Comparison of ENCODE assay signal across 8 cellular contexts in the genomic region with DNA sequence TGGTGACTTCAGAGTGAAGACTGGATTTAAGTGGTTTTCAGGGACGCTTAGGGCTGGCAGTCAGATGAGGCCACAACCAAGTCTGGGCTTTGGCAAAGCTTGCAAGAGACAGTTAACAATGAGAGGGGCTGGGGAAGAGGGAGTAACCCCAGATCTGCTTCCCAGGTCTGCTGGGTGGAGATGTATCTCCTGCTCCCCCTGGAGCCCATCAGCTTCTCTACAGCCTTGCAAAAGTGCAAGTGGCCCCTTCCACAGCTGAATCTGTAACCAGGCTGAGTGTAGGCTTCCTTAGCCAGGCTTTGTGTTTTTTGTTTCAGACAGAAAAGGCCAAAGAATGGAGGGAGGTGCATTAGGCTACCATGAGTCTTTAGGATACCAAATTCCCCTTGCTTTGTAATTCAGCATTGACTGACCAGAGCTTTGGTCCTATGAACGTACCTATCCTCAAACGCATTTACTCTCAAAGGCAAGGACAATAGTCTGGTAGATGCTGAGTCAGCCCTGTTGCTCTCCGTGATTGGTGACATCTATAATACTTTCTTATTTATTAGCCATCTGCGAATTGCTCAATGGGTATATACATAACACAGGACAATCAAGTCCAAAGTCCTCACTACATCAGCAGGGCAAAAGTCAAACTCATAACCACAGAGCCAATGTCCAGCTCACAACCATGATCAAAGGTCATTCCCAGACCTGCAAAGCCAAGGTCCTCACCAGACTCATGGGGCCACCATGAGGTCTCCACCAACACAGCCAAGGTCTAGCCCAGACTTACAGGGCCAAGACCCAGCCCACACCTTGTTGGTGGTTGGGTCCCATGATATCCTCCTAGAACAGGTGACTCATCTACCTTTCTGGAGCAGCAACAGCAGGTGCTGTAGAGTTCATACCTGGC. TPM values are rescaled to one million over a fixed set of nuclear protein-coding genes. Genes with fewer than 3 reads are reported as not detected.
DNase-seq lines count a peak whose midpoint lies in the region; ATAC-seq, FAIRE-seq and TF ChIP-seq lines count a peak whose summit lies in the region.
"Had no signal": no experiment of that assay in that cellular context is flagged by ENCODE, and none has a peak within 500 bp of the region (broad histone marks: within the 10 kb centered on the region; RNA-seq: fewer than 3 reads in every experiment).

No MANE protein-coding gene starts in this region.

- peak; percentile 88 for ATAC-seq in HepG2

- no peak overlapping the region for H2BK12ac ChIP-seq in trophoblast cell (ENCODE audit: low read length)

- 21% methylated on average over 5 of the region's 5 CpGs for WGBS in HepG2 (ENCODE audit: low lambda C conversion rate)
- no CpG with 5 or more reads among the region's 5 CpGs for WGBS in trophoblast cell (ENCODE audit: extremely low coverage, insufficient coverage, insufficient read length)

- H3K9ac ChIP-seq in HepG2 (ENCODE audit: insufficient read depth, low read depth, low read length) (peak overlapping the region; percentile 58), trophoblast cell (ENCODE audit: low read length) (no peak overlapping the region)

- no peak overlapping the region for H3K4ac ChIP-seq in trophoblast cell (ENCODE audit: low read depth, low read length)

- no peak overlapping the region for H2AFZ ChIP-seq in HepG2 (ENCODE audit: low read length)
- no peak overlapping the region for H2AFZ ChIP-seq in trophoblast cell (ENCODE audit: insufficient read depth, low read length, poor library complexity)

- in situ Hi-C loops in G401 (cut with HindIII; ENCODE audit: low sequenced_read_pairs) (no loop called here), HepG2 (cut with HindIII; ENCODE audit: extremely low pct_ligation_motif_present, low pct_unique_long_range_greater_than_20kb) (no loop called here)

- H3K79me1 ChIP-seq in trophoblast cell (ENCODE audit: low read length), result no peaks in the 10 kb centered on the region

- BruUV-seq in HepG2 (replicated peaks; lab: Mats Ljungman, UMichigan), result TSS peak; percentile 92

- POLR2A ChIA-PET in HepG2 (lab: Yijun Ruan, JAX), result interaction anchor here (0.7 to 3.7 kb wide), 17 partner anchors 10 to 174 kb away, joined by 3 to 35 read pairs (median 4); a partner anchor contains a TSS

- no peak overlapping the region for H2BK120ac ChIP-seq in trophoblast cell (ENCODE audit: insufficient read depth, low read length, poor library complexity)

- no peak overlapping the region for H3K18ac ChIP-seq in trophoblast cell (ENCODE audit: low read length)

- H2BK5ac ChIP-seq in trophoblast cell (ENCODE audit: low read depth, low read length, poor library complexity), result no peak overlapping the region

- intact Hi-C loops in HepG2 (cut with micrococcal nuclease; ENCODE audit: unreplicated experiment), result loop anchor here (2.0 kb wide), 1 partner anchor 45 kb away; no protein-coding TSS in a partner anchor

- no peaks in the 10 kb centered on the region for H3K79me2 ChIP-seq in HepG2 (ENCODE audit: insufficient read depth, low read length)
- H3K79me2 ChIP-seq in trophoblast cell (ENCODE audit: control insufficient read depth, insufficient read depth, low read length, poor library complexity), result no peaks in the 10 kb centered on the region

- TF ChIP-seq RAD21 in HepG2 (CRISPR knock-in tag; IDR thresholded peaks at IDR 0.05), result no peak; the same call in 1 of the 2 replicates

- DNase-seq in G401 (ENCODE audit: low spot score) (peak; percentile 21), Kasumi-1 (lab: John Stamatoyannopoulos, UW) (peak; percentile 65 to 66), amniotic epithelial cell (ENCODE audit: low read depth) (peak; percentile 44), HepG2 (ENCODE audit: low spot score) (peak; percentile 91), ureter (ENCODE audit: low spot score) (no peak), NCI-H2029 treated with DMSO at 0.1 percent for 48 hours (lab: John Stamatoyannopoulos, UW) (no peak), trophoblast cell (no peak)
- DNase-seq: stimulated activated naive B cell treated with anti-CD40 and anti-IgM and Interleukin-4, amounts not matched to agents 10 μg/mL and 1 μg/mL and 100 μg/mL, for 72 hours had no signal

- TF ChIP-seq CTCF in HepG2 (CRISPR knock-in tag; IDR thresholded peaks at IDR 0.05), result peak; percentile 77

- peak; percentile 81 for FAIRE-seq in HepG2 (lab: Jason Lieb, UNC)

- H4K8ac ChIP-seq in trophoblast cell (ENCODE audit: low read depth, low read length), result no peak overlapping the region

- H4K91ac ChIP-seq in trophoblast cell (ENCODE audit: low read depth, low read length), result no peak overlapping the region

- no peak overlapping the region for H2AK5ac ChIP-seq in trophoblast cell (ENCODE audit: low read length)

- H3K36me3 ChIP-seq in HepG2 (replicated peaks in 1 of 2; ENCODE audit: control insufficient read depth in 1 of 2, insufficient read depth in 2 of 2, low read length in 2 of 2) (no peaks in the 10 kb centered on the region), trophoblast cell (ENCODE audit: control insufficient read depth in 1 of 2, insufficient read depth in 2 of 2, low read length in 2 of 2) (no peaks in the 10 kb centered on the region)

- H3K4me1 ChIP-seq in HepG2 (ENCODE audit: insufficient read depth, low read length) (peaks cover 29% of the 10 kb centered on the region), trophoblast cell (ENCODE audit: control insufficient read depth in 1 of 2, insufficient read depth in 2 of 2, low read length in 2 of 2) (peaks cover 0 to 3% of the 10 kb centered on the region in 2 experiments)

- CTCF ChIA-PET in HepG2 (lab: Yijun Ruan, JAX; ENCODE audit: low intra/inter-chr PET ratio, low total read pairs), result interaction anchor here (0.9 kb wide), 1 partner anchor 12 kb away, joined by 3 read pairs; no protein-coding TSS in a partner anchor

- H3K9me3 ChIP-seq in HepG2 (ENCODE audit: low read length) (no peaks in the 10 kb centered on the region), trophoblast cell (ENCODE audit: insufficient read depth, low read depth, low read length) (no peaks in the 10 kb centered on the region)

- no peaks in the 10 kb centered on the region for H4K20me1 ChIP-seq in HepG2 (ENCODE audit: insufficient read depth, low read length)

- no peak overlapping the region for H3K14ac ChIP-seq in trophoblast cell (ENCODE audit: low read length)

- no peak overlapping the region for H3K23ac ChIP-seq in trophoblast cell (ENCODE audit: low read length)

- TF ChIP-seq EP300 in HepG2 (IDR thresholded peaks at IDR 0.05; ENCODE audit: low read depth in 2 of 2, low read length in 2 of 2), result peak; percentile 80 to 92; a peak in 3 of 4 replicates
- peak; percentile 76 for TF ChIP-seq EP300 in HepG2 (CRISPR knock-in tag; IDR thresholded peaks at IDR 0.05; ENCODE audit: borderline replicate concordance)

- no peak for TF ChIP-seq POLR2A in HepG2 (IDR thresholded peaks at IDR 0.05; ENCODE audit: insufficient read depth in 1 of 2, low read depth in 2 of 2, low read length in 2 of 2)

- H3K4me3 ChIP-seq in HepG2 (replicated peaks in 1 of 3; ENCODE audit: insufficient read depth in 1 of 3, low read depth in 2 of 3, low read length in 3 of 3) (peak overlapping the region in 1 of 3 experiments; percentile 18; a peak in 1 of 6 replicates), trophoblast cell (ENCODE audit: low read depth, low read length) (no peak overlapping the region)

- peak overlapping the region; percentile 60 for H3K4me2 ChIP-seq in HepG2 (ENCODE audit: low read depth, low read length)
- H3K4me2 ChIP-seq in trophoblast cell (ENCODE audit: low read length), result no peak overlapping the region

- H3K27ac ChIP-seq in HepG2 (ENCODE audit: extremely low read length, insufficient read depth, low read length), result peak overlapping the region; percentile 87
- H3K27ac ChIP-seq in trophoblast cell (ENCODE audit: low read depth, low read length), result no peak overlapping the region

- H4K12ac ChIP-seq in trophoblast cell (ENCODE audit: low read depth, low read length), result no peak overlapping the region

- no peaks in the 10 kb centered on the region for H3K27me3 ChIP-seq in HepG2 (ENCODE audit: control insufficient read depth in 1 of 2, insufficient read depth in 2 of 2, low read length in 2 of 2)
- no peaks in the 10 kb centered on the region for H3K27me3 ChIP-seq in trophoblast cell (ENCODE audit: insufficient read depth, low read length)

RNA-seq across cellular contexts. Expression of a gene that starts 17.1 kb away (rescaled TPM):
- 1.4 and 3.3 TPM in 2 replicates for total RNA-seq in G401 (2014; rRNA removed; shearing (Covaris generic))
- total RNA-seq in HepG2 (2016; rRNA removed; fragmentation: Illumina TruSeq; extraction: Trizol), result 0.22 TPM in 1 of 2 replicates, not detected in the other
- not detected in 2 replicates for total RNA-seq in HepG2 (2016; cell fraction: cytosol; rRNA removed; fragmentation: Illumina TruSeq; extraction: Trizol; ENCODE audit: low read depth)
- 0.19 TPM in 1 of 2 replicates, not detected in the other for total RNA-seq in HepG2 (2016; cell fraction: insoluble cytoplasmic fraction; rRNA removed; fragmentation: Illumina TruSeq; extraction: Trizol)
- total RNA-seq in HepG2 (2016; cell fraction: membrane; rRNA removed; fragmentation: Illumina TruSeq; extraction: Trizol), result 0.31 and 0.34 TPM in 2 replicates
- total RNA-seq in HepG2 (2016; cell fraction: nucleus; rRNA removed; fragmentation: Illumina TruSeq; extraction: Trizol), result not detected in 2 replicates
- polyA plus RNA-seq in HepG2 (2011; rRNA removed), result 0.51 and 0.68 TPM in 2 replicates
- polyA plus RNA-seq in HepG2 (2011; cell fraction: cytosol; rRNA removed), result 0.09 and 0.26 TPM in 2 replicates
- 1.6 and 2.5 TPM in 2 replicates for polyA plus RNA-seq in HepG2 (2011; cell fraction: nucleus; rRNA removed)
- polyA plus RNA-seq in HepG2 (2012), result 0.43 and 0.89 TPM in 2 replicates
- polyA plus RNA-seq in HepG2 (2016; cell fraction: cytosol; fragmentation: Illumina TruSeq; extraction: Trizol; ENCODE audit: low read depth), result 0.42 TPM in 1 of 2 replicates, not detected in the other
- polyA plus RNA-seq in HepG2 (2016; cell fraction: insoluble cytoplasmic fraction; fragmentation: Illumina TruSeq; extraction: Trizol; ENCODE audit: low read depth), result 0.41 TPM in 1 of 2 replicates, not detected in the other
- polyA plus RNA-seq in HepG2 (2016; cell fraction: membrane; fragmentation: Illumina TruSeq; extraction: Trizol; ENCODE audit: low read depth), result 0.27 and 0.39 TPM in 2 replicates
- polyA plus RNA-seq in HepG2 (2016; cell fraction: nucleus; fragmentation: Illumina TruSeq; extraction: Trizol; ENCODE audit: insufficient read depth, low read depth), result not detected in 2 replicates
- polyA minus RNA-seq in HepG2 (2011; rRNA and poly(A)+ RNA removed; ENCODE audit: low replicate concordance), result 0.30 TPM in 1 of 2 replicates, not detected in the other
- polyA minus RNA-seq in HepG2 (2011; cell fraction: cytosol; rRNA and poly(A)+ RNA removed), result not detected in 2 replicates
- 1.4 and 2.0 TPM in 2 replicates for polyA minus RNA-seq in HepG2 (2011; cell fraction: nucleus; rRNA and poly(A)+ RNA removed)
- total RNA-seq in ureter, result 1.2 TPM
- polyA plus RNA-seq in trophoblast cell (2013), result 0.81 and 1.0 TPM in 2 replicates

RNA-seq across cellular contexts. Expression of a gene that starts 48.4 kb away (rescaled TPM):
- 239 and 240 TPM in 2 replicates for total RNA-seq in G401 (2014; rRNA removed; shearing (Covaris generic))
- total RNA-seq in HepG2 (2016; rRNA removed; fragmentation: Illumina TruSeq; extraction: Trizol) (253 and 379 TPM in 2 replicates), ureter (182 TPM)
- 47.7 and 48.6 TPM in 2 replicates for total RNA-seq in HepG2 (2016; cell fraction: cytosol; rRNA removed; fragmentation: Illumina TruSeq; extraction: Trizol; ENCODE audit: low read depth)
- 250 and 416 TPM in 2 replicates for total RNA-seq in HepG2 (2016; cell fraction: insoluble cytoplasmic fraction; rRNA removed; fragmentation: Illumina TruSeq; extraction: Trizol)
- 136 and 157 TPM in 2 replicates for total RNA-seq in HepG2 (2016; cell fraction: membrane; rRNA removed; fragmentation: Illumina TruSeq; extraction: Trizol)
- 98.8 and 101 TPM in 2 replicates for total RNA-seq in HepG2 (2016; cell fraction: nucleus; rRNA removed; fragmentation: Illumina TruSeq; extraction: Trizol)
- 175 and 222 TPM in 2 replicates for polyA plus RNA-seq in HepG2 (2011; rRNA removed)
- 84.7 and 175 TPM in 2 replicates for polyA plus RNA-seq in HepG2 (2011; cell fraction: cytosol; rRNA removed)
- polyA plus RNA-seq in HepG2 (2011; cell fraction: nucleus; rRNA removed), result 20.5 and 47.2 TPM in 2 replicates
- 196 and 210 TPM in 2 replicates for polyA plus RNA-seq in HepG2 (2012)
- polyA plus RNA-seq in HepG2 (2016; cell fraction: cytosol; fragmentation: Illumina TruSeq; extraction: Trizol; ENCODE audit: low read depth), result 58.2 and 60.2 TPM in 2 replicates
- polyA plus RNA-seq in HepG2 (2016; cell fraction: insoluble cytoplasmic fraction; fragmentation: Illumina TruSeq; extraction: Trizol; ENCODE audit: low read depth), result 380 and 413 TPM in 2 replicates
- polyA plus RNA-seq in HepG2 (2016; cell fraction: membrane; fragmentation: Illumina TruSeq; extraction: Trizol; ENCODE audit: low read depth), result 121 and 132 TPM in 2 replicates
- 141 TPM in 2 replicates for polyA plus RNA-seq in HepG2 (2016; cell fraction: nucleus; fragmentation: Illumina TruSeq; extraction: Trizol; ENCODE audit: insufficient read depth, low read depth)
- 17.0 and 26.1 TPM in 2 replicates for polyA minus RNA-seq in HepG2 (2011; rRNA and poly(A)+ RNA removed; ENCODE audit: low replicate concordance)
- 99.1 and 123 TPM in 2 replicates for polyA minus RNA-seq in HepG2 (2011; cell fraction: cytosol; rRNA and poly(A)+ RNA removed)
- 38.9 and 61.0 TPM in 2 replicates for polyA minus RNA-seq in HepG2 (2011; cell fraction: nucleus; rRNA and poly(A)+ RNA removed)
- polyA plus RNA-seq in trophoblast cell (2013), result 291 and 298 TPM in 2 replicates

RNA-seq across cellular contexts. Expression of a gene that starts 53.3 kb away (rescaled TPM):
- total RNA-seq in G401 (2014; rRNA removed; shearing (Covaris generic)), result not detected in 2 replicates
- total RNA-seq in HepG2 (2016; rRNA removed; fragmentation: Illumina TruSeq; extraction: Trizol), result 1.1 TPM in 2 replicates
- 0.62 and 2.0 TPM in 2 replicates for total RNA-seq in HepG2 (2016; cell fraction: cytosol; rRNA removed; fragmentation: Illumina TruSeq; extraction: Trizol; ENCODE audit: low read depth)
- total RNA-seq in HepG2 (2016; cell fraction: insoluble cytoplasmic fraction; rRNA removed; fragmentation: Illumina TruSeq; extraction: Trizol), result 0.64 and 0.71 TPM in 2 replicates
- total RNA-seq in HepG2 (2016; cell fraction: membrane; rRNA removed; fragmentation: Illumina TruSeq; extraction: Trizol), result 1.1 and 1.2 TPM in 2 replicates
- total RNA-seq in HepG2 (2016; cell fraction: nucleus; rRNA removed; fragmentation: Illumina TruSeq; extraction: Trizol), result 1.1 and 2.7 TPM in 2 replicates
- polyA plus RNA-seq in HepG2 (2011; rRNA removed), result 1.9 and 2.6 TPM in 2 replicates
- 0.87 and 1.3 TPM in 2 replicates for polyA plus RNA-seq in HepG2 (2011; cell fraction: cytosol; rRNA removed)
- polyA plus RNA-seq in HepG2 (2011; cell fraction: nucleus; rRNA removed), result 1.9 and 2.1 TPM in 2 replicates
- 1.4 and 1.8 TPM in 2 replicates for polyA plus RNA-seq in HepG2 (2012)
- polyA plus RNA-seq in HepG2 (2016; cell fraction: cytosol; fragmentation: Illumina TruSeq; extraction: Trizol; ENCODE audit: low read depth), result 0.19 and 0.42 TPM in 2 replicates
- 0.44 and 0.74 TPM in 2 replicates for polyA plus RNA-seq in HepG2 (2016; cell fraction: insoluble cytoplasmic fraction; fragmentation: Illumina TruSeq; extraction: Trizol; ENCODE audit: low read depth)
- polyA plus RNA-seq in HepG2 (2016; cell fraction: membrane; fragmentation: Illumina TruSeq; extraction: Trizol; ENCODE audit: low read depth), result 0.29 and 0.34 TPM in 2 replicates
- polyA plus RNA-seq in HepG2 (2016; cell fraction: nucleus; fragmentation: Illumina TruSeq; extraction: Trizol; ENCODE audit: insufficient read depth, low read depth), result 0.83 and 1.5 TPM in 2 replicates
- polyA minus RNA-seq in HepG2 (2011; rRNA and poly(A)+ RNA removed; ENCODE audit: low replicate concordance), result 0.05 and 6.0 TPM in 2 replicates
- polyA minus RNA-seq in HepG2 (2011; cell fraction: cytosol; rRNA and poly(A)+ RNA removed), result 3.0 and 3.5 TPM in 2 replicates
- polyA minus RNA-seq in HepG2 (2011; cell fraction: nucleus; rRNA and poly(A)+ RNA removed), result 3.5 and 6.0 TPM in 2 replicates
- total RNA-seq in ureter, result 17.2 TPM
- polyA plus RNA-seq in trophoblast cell (2013), result 44.4 and 51.3 TPM in 2 replicates

RNA-seq across cellular contexts. Expression of a gene that starts 53.3 kb away (rescaled TPM):
- not detected in 2 replicates for total RNA-seq in G401 (2014; rRNA removed; shearing (Covaris generic))
- not detected in 2 replicates for total RNA-seq in HepG2 (2016; rRNA removed; fragmentation: Illumina TruSeq; extraction: Trizol)
- not detected in 2 replicates for total RNA-seq in HepG2 (2016; cell fraction: cytosol; rRNA removed; fragmentation: Illumina TruSeq; extraction: Trizol; ENCODE audit: low read depth)
- total RNA-seq in HepG2 (2016; cell fraction: insoluble cytoplasmic fraction; rRNA removed; fragmentation: Illumina TruSeq; extraction: Trizol), result not detected in 2 replicates
- total RNA-seq in HepG2 (2016; cell fraction: membrane; rRNA removed; fragmentation: Illumina TruSeq; extraction: Trizol), result not detected in 2 replicates
- total RNA-seq in HepG2 (2016; cell fraction: nucleus; rRNA removed; fragmentation: Illumina TruSeq; extraction: Trizol), result 0.62 TPM in 1 of 2 replicates, not detected in the other
- 0.04 and 0.26 TPM in 2 replicates for polyA plus RNA-seq in HepG2 (2011; rRNA removed)
- polyA plus RNA-seq in HepG2 (2011; cell fraction: cytosol; rRNA removed), result 0.08 TPM in 2 replicates
- 0.74 and 1.2 TPM in 2 replicates for polyA plus RNA-seq in HepG2 (2011; cell fraction: nucleus; rRNA removed)
- polyA plus RNA-seq in HepG2 (2012), result not detected in 2 replicates
- polyA plus RNA-seq in HepG2 (2016; cell fraction: cytosol; fragmentation: Illumina TruSeq; extraction: Trizol; ENCODE audit: low read depth), result not detected in 2 replicates
- not detected in 2 replicates for polyA plus RNA-seq in HepG2 (2016; cell fraction: insoluble cytoplasmic fraction; fragmentation: Illumina TruSeq; extraction: Trizol; ENCODE audit: low read depth)
- not detected in 2 replicates for polyA plus RNA-seq in HepG2 (2016; cell fraction: membrane; fragmentation: Illumina TruSeq; extraction: Trizol; ENCODE audit: low read depth)
- polyA plus RNA-seq in HepG2 (2016; cell fraction: nucleus; fragmentation: Illumina TruSeq; extraction: Trizol; ENCODE audit: insufficient read depth, low read depth), result not detected in 2 replicates
- polyA minus RNA-seq in HepG2 (2011; rRNA and poly(A)+ RNA removed; ENCODE audit: low replicate concordance), result not detected in 2 replicates
- not detected in 2 replicates for polyA minus RNA-seq in HepG2 (2011; cell fraction: cytosol; rRNA and poly(A)+ RNA removed)
- 0.62 TPM in 1 of 2 replicates, not detected in the other for polyA minus RNA-seq in HepG2 (2011; cell fraction: nucleus; rRNA and poly(A)+ RNA removed)
- total RNA-seq in ureter, result 0.73 TPM
- polyA plus RNA-seq in trophoblast cell (2013), result 0.43 and 0.63 TPM in 2 replicates

Comparison
In these comparisons a context has a peak if more than half of its experiments do, and no peak if none do; other contexts are left out.
1. DNase-seq: peak in G401 (single experiment), Kasumi-1 (2 of 2), amniotic epithelial cell (single experiment) and HepG2 (single experiment); none in ureter (single experiment), NCI-H2029 treated with DMSO at 0.1 percent for 48 hours (single experiment) and trophoblast cell (0 of 2).